Comparison of ENCODE assay signal across 8 cellular contexts in genomic region chr1:231512147-231512698, GRCh38. TPM values are rescaled to one million over a fixed set of nuclear protein-coding genes. Genes with fewer than 3 reads are reported as not detected.
DNase-seq lines count a peak whose midpoint lies in the region; ATAC-seq and TF ChIP-seq lines count a peak whose summit lies in the region.
"Had no signal": no experiment of that assay in that cellular context is flagged by ENCODE, and none has a peak within 500 bp of the region (broad histone marks: within the 10 kb centered on the region; RNA-seq: fewer than 3 reads in every experiment).

No MANE protein-coding gene starts in this region.

- no peaks in the 10 kb centered on the region for H3K4me1 ChIP-seq in ascending aorta

- no peak overlapping the region for H3K27ac Mint-ChIP-seq in osteocyte (ENCODE audit: unreplicated experiment)

- no peak overlapping the region for H3K4me3 Mint-ChIP-seq in osteocyte (ENCODE audit: unreplicated experiment)

- H3K9me3 Mint-ChIP-seq in osteocyte (ENCODE audit: unreplicated experiment): no peaks in the 10 kb centered on the region

- peaks cover 4% of the 10 kb centered on the region for H3K4me1 Mint-ChIP-seq in osteocyte (ENCODE audit: unreplicated experiment)

- no peak overlapping the region for H3K27ac ChIP-seq in ascending aorta

- H3K4me3 ChIP-seq in astrocyte of the cerebellum (ENCODE audit: low read depth, low read length) (no peak overlapping the region), skeletal muscle cell (ENCODE audit: low read depth, low read length) (no peak overlapping the region), ascending aorta (no peak overlapping the region)

- H3K27me3 ChIP-seq in ascending aorta: no peaks in the 10 kb centered on the region

- TF ChIP-seq CTCF in astrocyte of the cerebellum (IDR thresholded peaks at IDR 0.05; ENCODE audit: low read depth, low read length, missing control alignments): no peak
- TF ChIP-seq CTCF in ascending aorta (IDR thresholded peaks at IDR 0.05): no peak
- no peak for TF ChIP-seq CTCF in osteocyte (IDR thresholded peaks at IDR 0.05)

- peak; percentile 24 for DNase-seq in astrocyte of the cerebellum (ENCODE audit: low read depth)
- DNase-seq in skeletal muscle cell (ENCODE audit: low read depth): peak; percentile 67
- no peak for DNase-seq in ascending aorta (ENCODE audit: low spot score in 2 of 2)
- no peak for DNase-seq in NCI-H2171 treated with DMSO at 0.1 percent for 48 hours (lab: John Stamatoyannopoulos, UW)
- DNase-seq in osteocyte (ENCODE audit: extremely low spot score, unreplicated experiment): no peak

- ATAC-seq in GM18519 (IDR thresholded peaks at IDR 0.05; ENCODE audit: low FRiP score, unreplicated experiment) (peak; percentile 50), HG03342 (IDR thresholded peaks at IDR 0.05; ENCODE audit: unreplicated experiment) (peak; percentile 31)
- ATAC-seq: sciatic nerve had no signal

- no peaks in the 10 kb centered on the region for H3K9me3 ChIP-seq in ascending aorta

- H3K36me3 Mint-ChIP-seq in osteocyte (ENCODE audit: unreplicated experiment): no peaks in the 10 kb centered on the region

- no peaks in the 10 kb centered on the region for H3K36me3 ChIP-seq in ascending aorta

- intact Hi-C loops in ascending aorta (cut with DNase I): no loop called here

- in situ Hi-C loops in astrocyte of the cerebellum (cut with HindIII; ENCODE audit: low sequenced_read_pairs): no loop called here

- peaks cover 13% of the 10 kb centered on the region for H3K27me3 Mint-ChIP-seq in osteocyte (ENCODE audit: unreplicated experiment)

RNA-seq across cellular contexts. Expression of gene TSNAX, which starts 16.2 kb away (rescaled TPM):
- total RNA-seq in ascending aorta (15.0 TPM), osteocyte (44.1 and 45.2 TPM in 2 replicates)

Comparison
In these comparisons a context has a peak if more than half of its experiments do, and no peak if none do; other contexts are left out.
1. DNase-seq: peak in astrocyte of the cerebellum (single experiment) and skeletal muscle cell (single experiment); none in ascending aorta (0 of 2), NCI-H2171 treated with DMSO at 0.1 percent for 48 hours (single experiment) and osteocyte (single experiment).